In the genomic region with DNA sequence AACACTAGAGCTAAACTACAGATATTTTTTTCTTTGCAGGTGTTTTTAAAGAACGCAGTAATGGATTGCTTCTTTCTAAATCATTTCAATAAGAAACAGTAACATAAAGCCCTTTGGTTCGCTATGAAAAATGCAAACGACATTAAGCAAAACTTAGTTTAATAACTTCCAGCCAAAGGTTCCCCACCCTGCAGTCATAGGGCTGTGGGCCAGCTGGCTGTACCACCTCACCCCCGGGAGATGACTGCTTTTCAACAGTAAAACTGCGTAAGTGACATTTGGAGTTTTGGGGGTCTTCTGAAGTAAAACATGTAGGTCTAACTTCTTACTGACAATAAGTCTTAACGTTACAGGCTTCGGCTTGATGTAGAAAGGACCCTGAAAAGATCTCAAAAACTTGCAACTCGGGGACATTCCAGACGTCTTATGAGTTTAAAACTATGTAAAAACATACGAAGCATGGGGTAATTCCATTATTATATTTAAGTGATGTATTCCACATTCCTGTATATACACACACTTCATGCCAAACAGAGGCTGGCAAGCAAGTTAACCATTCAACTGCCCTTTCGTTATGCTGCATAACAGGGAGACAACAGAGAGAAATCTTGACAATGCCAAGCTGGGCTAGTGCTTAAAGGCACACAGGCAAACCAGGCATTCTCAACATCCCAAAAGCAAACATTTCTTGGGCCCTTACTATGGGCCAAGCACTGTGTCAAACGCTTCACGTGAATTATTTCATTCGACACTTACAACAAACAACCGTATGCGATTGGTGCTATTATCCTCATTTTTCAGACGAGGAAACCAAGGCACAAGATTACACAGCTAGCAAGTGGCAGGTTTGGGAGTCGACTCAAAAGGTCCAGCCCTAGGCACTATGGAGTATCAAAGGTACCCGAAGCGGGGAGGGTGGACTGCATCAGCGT, we compare ENCODE assay signal across 8 cellular contexts. TPM values are rescaled to one million over a fixed set of nuclear protein-coding genes. Genes with fewer than 3 reads are reported as not detected.
DNase-seq lines count a peak whose midpoint lies in the region; ATAC-seq and TF ChIP-seq lines count a peak whose summit lies in the region.

No MANE protein-coding gene starts in this region.

- H3K4me1 Mint-ChIP-seq in activated naive CD4-positive, alpha-beta T cell treated with anti-CD3 and anti-CD28 coated beads, Interleukin-2, amount 10 ng/mL, durations not matched to agents 7 days and 5 days: peaks cover 47% of the 10 kb centered on the region
- H3K4me1 Mint-ChIP-seq in central memory CD8-positive, alpha-beta T cell: peaks cover 48% of the 10 kb centered on the region

- peak overlapping the region; percentile 31 for H4K8ac ChIP-seq in mesenchymal stem cell (ENCODE audit: low read length)

- peak overlapping the region; percentile 93 for H3K4me3 Mint-ChIP-seq in activated naive CD4-positive, alpha-beta T cell treated with anti-CD3 and anti-CD28 coated beads, Interleukin-2, amount 10 ng/mL, durations not matched to agents 7 days and 5 days
- peak overlapping the region; percentile 83 for H3K4me3 Mint-ChIP-seq in central memory CD8-positive, alpha-beta T cell

- peak overlapping the region; percentile 58 for H2AK5ac ChIP-seq in mesenchymal stem cell (ENCODE audit: low read length, severe bottlenecking)

- H3K27ac ChIP-seq in mesenchymal stem cell (ENCODE audit: low read length, poor library complexity, severe bottlenecking) (peak overlapping the region; percentile 6), vagina (peak overlapping the region; percentile 92)

- H4K91ac ChIP-seq in mesenchymal stem cell (ENCODE audit: low read length): no peak overlapping the region

- H3K4ac ChIP-seq in mesenchymal stem cell (ENCODE audit: low read depth in 1 of 2, low read length in 2 of 2): peak overlapping the region in 1 of 2 experiments; percentile 7

- H3K18ac ChIP-seq in mesenchymal stem cell (ENCODE audit: low read depth in 1 of 2, low read length in 2 of 2): no peak overlapping the region

- no peak overlapping the region for H2BK12ac ChIP-seq in mesenchymal stem cell (ENCODE audit: low read length in 2 of 2)

- H2AFZ ChIP-seq in mesenchymal stem cell (ENCODE audit: low read depth, low read length): no peak overlapping the region

- peak overlapping the region; percentile 96 for H3K9ac ChIP-seq in mesenchymal stem cell (ENCODE audit: low read length)

- H3K4me3 ChIP-seq in mesenchymal stem cell (ENCODE audit: insufficient read depth in 1 of 2, low read depth in 1 of 2, low read length in 2 of 2) (peak overlapping the region; percentile 86 to 95), vagina (peak overlapping the region; percentile 69 to 77)

- H3K36me3 Mint-ChIP-seq in activated naive CD4-positive, alpha-beta T cell treated with anti-CD3 and anti-CD28 coated beads, Interleukin-2, amount 10 ng/mL, durations not matched to agents 7 days and 5 days: no peaks in the 10 kb centered on the region
- H3K36me3 Mint-ChIP-seq in central memory CD8-positive, alpha-beta T cell (ENCODE audit: insufficient read depth): peaks cover 10% of the 10 kb centered on the region

- 61% methylated on average over 20 of the region's 21 CpGs for WGBS in mesenchymal stem cell

- H2BK15ac ChIP-seq in mesenchymal stem cell (ENCODE audit: low read depth, poor library complexity, severe bottlenecking): no peak overlapping the region

- H3K9me3 Mint-ChIP-seq in activated naive CD4-positive, alpha-beta T cell treated with anti-CD3 and anti-CD28 coated beads, Interleukin-2, amount 10 ng/mL, durations not matched to agents 7 days and 5 days: no peaks in the 10 kb centered on the region
- H3K9me3 Mint-ChIP-seq in central memory CD8-positive, alpha-beta T cell: no peaks in the 10 kb centered on the region

- CTCF ChIA-PET in activated naive CD4-positive, alpha-beta T cell treated with anti-CD3 and anti-CD28 coated beads, Interleukin-2, amount 10 ng/mL, durations not matched to agents 7 days and 5 days (lab: Charles Lee): interaction anchor here (0.7 to 2.1 kb wide), 5 partner anchors 10 to 634 kb away, joined by 3 to 8 read pairs (median 4); no protein-coding TSS in a partner anchor

- peaks cover 9% of the 10 kb centered on the region for H3K79me1 ChIP-seq in mesenchymal stem cell (replicated peaks; ENCODE audit: low read length, poor library complexity, severe bottlenecking)

- H3K9me3 ChIP-seq in mesenchymal stem cell (ENCODE audit: control insufficient read depth, low read length) (no peaks in the 10 kb centered on the region), vagina (no peaks in the 10 kb centered on the region)

- H3K4me2 ChIP-seq in mesenchymal stem cell (ENCODE audit: low read length, poor library complexity, severe bottlenecking): peak overlapping the region; percentile 97

- TF ChIP-seq CTCF in vagina (IDR thresholded peaks at IDR 0.05): no peak

- no peak for DNase-seq in activated naive CD4-positive, alpha-beta T cell treated with anti-CD3 and anti-CD28 coated beads, Interleukin-2, amount 10 ng/mL, durations not matched to agents 7 days and 5 days
- no peak for DNase-seq in activated naive CD4-positive, alpha-beta T cell treated with anti-CD3 and anti-CD28 coated beads, Interleukin-2, amount 50 U/mL, for 16 hours
- no peak for DNase-seq in central memory CD8-positive, alpha-beta T cell (ENCODE audit: low spot score in 2 of 2)
- no peak for DNase-seq in mesenchymal stem cell
- no peak for DNase-seq in vagina (ENCODE audit: extremely low spot score in 2 of 2)
- no peak for DNase-seq in NCI-H748 treated with DMSO at 0.1 percent for 48 hours (lab: John Stamatoyannopoulos, UW)
- no peak for DNase-seq in NCI-H524 (lab: John Stamatoyannopoulos, UW)
- no peak for DNase-seq in NCI-H748 (lab: John Stamatoyannopoulos, UW; ENCODE audit: unreplicated experiment)

- no peak overlapping the region for H2BK5ac ChIP-seq in mesenchymal stem cell (ENCODE audit: low read depth, low read length, poor library complexity, severe bottlenecking)

- H3K27me3 ChIP-seq in mesenchymal stem cell (ENCODE audit: control insufficient read depth in 1 of 2, insufficient read depth in 1 of 2, low read length in 2 of 2) (no peaks in the 10 kb centered on the region), vagina (no peaks in the 10 kb centered on the region)

- H3K36me3 ChIP-seq in mesenchymal stem cell (ENCODE audit: control insufficient read depth in 1 of 2, insufficient read depth in 2 of 2, low read depth in 1 of 2, low read length in 2 of 2): no peaks in the 10 kb centered on the region
- H3K36me3 ChIP-seq in vagina: no peaks in the 10 kb centered on the region

- H3K23ac ChIP-seq in mesenchymal stem cell (ENCODE audit: low read length in 2 of 2): peak overlapping the region in 1 of 2 experiments; percentile 70

- H3K4me1 ChIP-seq in mesenchymal stem cell (ENCODE audit: control insufficient read depth, insufficient read depth, low read depth, low read length) (peaks cover 8% of the 10 kb centered on the region), vagina (peaks cover 35% of the 10 kb centered on the region)

- no peak overlapping the region for H3K14ac ChIP-seq in mesenchymal stem cell (ENCODE audit: low read length in 2 of 2)

- no peaks in the 10 kb centered on the region for H3K27me3 Mint-ChIP-seq in activated naive CD4-positive, alpha-beta T cell treated with anti-CD3 and anti-CD28 coated beads, Interleukin-2, amount 10 ng/mL, durations not matched to agents 7 days and 5 days
- H3K27me3 Mint-ChIP-seq in central memory CD8-positive, alpha-beta T cell: no peaks in the 10 kb centered on the region

- peak overlapping the region; percentile 79 for H3K27ac Mint-ChIP-seq in activated naive CD4-positive, alpha-beta T cell treated with anti-CD3 and anti-CD28 coated beads, Interleukin-2, amount 10 ng/mL, durations not matched to agents 7 days and 5 days
- H3K27ac Mint-ChIP-seq in central memory CD8-positive, alpha-beta T cell (ENCODE audit: low read depth): peak overlapping the region; percentile 35

- no peak for TF ChIP-seq POLR2A in vagina (IDR thresholded peaks at IDR 0.05)

- H2BK120ac ChIP-seq in mesenchymal stem cell (ENCODE audit: low read depth, low read length): no peak overlapping the region

- intact Hi-C loops in vagina (cut with DNase I): loop anchor here (10.0 kb wide), 1 partner anchor 120 kb away; no protein-coding TSS in a partner anchor

- ATAC-seq in central memory CD8-positive, alpha-beta T cell (replicated peaks; ENCODE audit: extremely low read depth, poor library complexity, severe bottlenecking): no peak

RNA-seq across cellular contexts. Expression of a gene that starts 1.2 kb away (rescaled TPM):
- 17.0 TPM for polyA plus RNA-seq in mesenchymal stem cell (2013, experiment 1 of 2)
- polyA plus RNA-seq in mesenchymal stem cell (2013, experiment 2 of 2): 16.5 TPM
- 99.4 TPM for total RNA-seq in vagina

RNA-seq across cellular contexts. Expression of a gene that starts 44.0 kb away (rescaled TPM):
- polyA plus RNA-seq in mesenchymal stem cell (2013, experiment 1 of 2): 0.76 TPM
- polyA plus RNA-seq in mesenchymal stem cell (2013, experiment 2 of 2): 0.48 TPM
- not detected for total RNA-seq in vagina
